Comparison of ENCODE assay signal across 8 cellular contexts in the genomic region with DNA sequence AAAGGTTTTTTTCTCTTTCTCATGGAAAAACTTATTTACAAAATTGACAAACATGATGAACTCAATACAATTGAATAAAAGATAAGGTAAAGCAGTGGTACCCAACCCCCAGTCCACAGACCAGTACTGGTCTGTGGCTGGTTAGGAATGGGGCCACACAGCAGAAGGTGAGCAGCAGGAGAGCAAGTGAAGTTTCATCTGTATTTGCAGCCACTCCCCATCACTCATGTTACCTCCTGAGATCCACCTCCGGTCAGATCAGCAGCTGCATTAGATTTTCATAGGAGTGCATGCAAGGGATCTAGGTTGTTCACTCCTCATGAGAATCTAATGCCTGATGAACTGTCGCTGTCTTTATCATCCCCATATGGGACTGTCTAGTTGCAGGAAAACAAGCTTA. TPM values are rescaled to one million over a fixed set of nuclear protein-coding genes. Genes with fewer than 3 reads are reported as not detected.
"Had no signal": no experiment of that assay in that cellular context is flagged by ENCODE, and none has a peak within 500 bp of the region (broad histone marks: within the 10 kb centered on the region; RNA-seq: fewer than 3 reads in every experiment).

No MANE protein-coding gene starts in this region.

- DNase-seq: GDM1, GF-D8 had no signal

- ATAC-seq: GM12878 had no signal

- H3K4me3 ChIP-seq: GM12878 had no signal

- FAIRE-seq: G401.6, GM12878, GM12891, GM12892, GM18507, GM19239 had no signal

RNA-seq across cellular contexts. Expression of a gene that starts 47.5 kb away (rescaled TPM):
- total RNA-seq: GM12878 had no signal
- polyA plus RNA-seq: GM12878 had no signal
